In genomic region chr10:94084344-94084743, GRCh38 we compare ENCODE assay signal across 34 cellular contexts.
"Had no signal": no experiment of that assay in that cellular context is flagged by ENCODE, and none has a peak within 500 bp of the region (broad histone marks: within the 10 kb centered on the region; RNA-seq: fewer than 3 reads in every experiment).

No MANE protein-coding gene starts in this region.

- H3K36me3 Mint-ChIP-seq: activated naive CD4-positive, alpha-beta T cell treated with anti-CD3 and anti-CD28 coated beads, Interleukin-2, amount 50 U/mL, for 24 hours; activated naive CD8-positive, alpha-beta T cell treated with anti-CD3 and anti-CD28 coated beads for 36 hours had no signal

- H3K27ac Mint-ChIP-seq: activated B cell treated with CpG ODN at 0.5 μM for 24 hours; activated CD8-positive, alpha-beta T cell treated with anti-CD3 and anti-CD28 coated beads for 36 hours; activated naive CD4-positive, alpha-beta T cell treated with anti-CD3 and anti-CD28 coated beads for 36 hours; activated naive CD4-positive, alpha-beta T cell treated with anti-CD3 and anti-CD28 coated beads, Interleukin-2, amount 50 U/mL, for 24 hours; activated naive CD8-positive, alpha-beta T cell treated with anti-CD3 and anti-CD28 coated beads for 36 hours; activated naive CD8-positive, alpha-beta T cell treated with anti-CD3 and anti-CD28 coated beads, Interleukin-2, amount 50 U/mL, for 24 hours; activated T-helper 17 cell treated with anti-CD3 and anti-CD28 coated beads, Interleukin-2, amount 50 U/mL, for 72 hours; T-helper 17 cell; T-helper 2 cell treated with Interferon-gamma antibody and Interleukin-4, amounts not matched to agents 5 μg/mL and 100 μg/mL, for 36 hours had no signal

- H3K36me3 ChIP-seq: adrenal gland, breast epithelium, cardiac muscle cell, colonic mucosa, gastrocnemius medialis, heart left ventricle, WERI-Rb-1 had no signal

- ATAC-seq: activated CD4-positive, CD25-positive, alpha-beta regulatory T cell treated with anti-CD3 and anti-CD28 coated beads, Interleukin-2, amount 50 U/mL, for 24 hours; activated CD8-positive, alpha-beta T cell treated with anti-CD3 and anti-CD28 coated beads for 36 hours; activated naive CD8-positive, alpha-beta T cell treated with anti-CD3 and anti-CD28 coated beads, Interleukin-2, amount 50 U/mL, for 24 hours; activated T-cell treated with anti-CD3 and anti-CD28 coated beads, Interleukin-2, amount 50 U/mL, for 4 hours; activated T-helper 17 cell treated with anti-CD3 and anti-CD28 coated beads, Interleukin-2, amount 50 U/mL, for 72 hours; esophagus mucosa; foreskin keratinocyte; gastrocnemius medialis; heart left ventricle; T-helper 17 cell had no signal

- H3K4me1 Mint-ChIP-seq: activated B cell treated with CpG ODN at 0.5 μM for 24 hours; activated naive CD4-positive, alpha-beta T cell treated with anti-CD3 and anti-CD28 coated beads, Interleukin-2, amount 50 U/mL, for 24 hours; activated naive CD8-positive, alpha-beta T cell treated with anti-CD3 and anti-CD28 coated beads for 36 hours; activated naive CD8-positive, alpha-beta T cell treated with anti-CD3 and anti-CD28 coated beads, Interleukin-2, amount 50 U/mL, for 24 hours; activated T-helper 17 cell treated with anti-CD3 and anti-CD28 coated beads, Interleukin-2, amount 50 U/mL, for 72 hours had no signal

- H3K9me3 ChIP-seq: adrenal gland, colonic mucosa had no signal

- H3K27ac ChIP-seq: adrenal gland, breast epithelium, cardiac muscle cell, colonic mucosa, foreskin keratinocyte, gastrocnemius medialis, heart left ventricle, WERI-Rb-1 had no signal

- H3K27me3 ChIP-seq: adrenal gland, breast epithelium, cardiac muscle cell, colonic mucosa, gastrocnemius medialis, heart left ventricle had no signal

- H3K4me3 ChIP-seq: adrenal gland, breast epithelium, cardiac muscle cell, colonic mucosa, gastrocnemius medialis, heart left ventricle had no signal

- DNase-seq: activated B cell treated with CpG ODN at 0.5 μM for 24 hours; activated CD4-positive, alpha-beta T cell treated with anti-CD3 and anti-CD28 coated beads for 48 hours; activated CD4-positive, alpha-beta T cell treated with anti-CD3 and anti-CD28 coated beads, Interleukin-2, amount 50 U/mL, for 1 hour; activated CD4-positive, alpha-beta T cell treated with anti-CD3 and anti-CD28 coated beads, Interleukin-2, amount 50 U/mL, for 48 hours; activated CD8-positive, alpha-beta memory T cell treated with anti-CD3 and anti-CD28 coated beads for 24 hours; activated CD8-positive, alpha-beta T cell treated with anti-CD3 and anti-CD28 coated beads for 36 hours; activated effector memory CD4-positive, alpha-beta T cell treated with Interleukin-2 at 50 U/mL for 16 hours; activated naive CD4-positive, alpha-beta T cell treated with anti-CD3 and anti-CD28 coated beads for 36 hours; activated naive CD8-positive, alpha-beta T cell treated with anti-CD3 and anti-CD28 coated beads for 36 hours; activated naive CD8-positive, alpha-beta T cell treated with anti-CD3 and anti-CD28 coated beads, Interleukin-2, amount 50 U/mL, for 24 hours; activated T-cell treated with anti-CD3 and anti-CD28 coated beads, Interleukin-2, amount 50 U/mL, for 4 hours; adrenal gland; amygdala; aorta; central memory CD4-positive, alpha-beta T cell; cerebellar nuclear complex; colonic mucosa; effector CD8-positive, alpha-beta T cell; foreskin keratinocyte; gastrocnemius medialis; glutamatergic neuron; heart left ventricle; T-helper 1 cell; T-helper 17 cell; T1000; WERI-Rb-1 had no signal

- H3K27me3 Mint-ChIP-seq: activated B cell treated with CpG ODN at 0.5 μM for 24 hours; activated CD8-positive, alpha-beta T cell treated with anti-CD3 and anti-CD28 coated beads for 36 hours; activated naive CD8-positive, alpha-beta T cell treated with anti-CD3 and anti-CD28 coated beads, Interleukin-2, amount 50 U/mL, for 24 hours had no signal

- H3K9me3 Mint-ChIP-seq: activated naive CD4-positive, alpha-beta T cell treated with anti-CD3 and anti-CD28 coated beads for 36 hours; activated T-helper 17 cell treated with anti-CD3 and anti-CD28 coated beads, Interleukin-2, amount 50 U/mL, for 72 hours; T-helper 2 cell treated with Interferon-gamma antibody and Interleukin-4, amounts not matched to agents 5 μg/mL and 100 μg/mL, for 36 hours had no signal

- H3K4me3 Mint-ChIP-seq: activated B cell treated with CpG ODN at 0.5 μM for 24 hours; activated CD8-positive, alpha-beta T cell treated with anti-CD3 and anti-CD28 coated beads for 36 hours; activated naive CD4-positive, alpha-beta T cell treated with anti-CD3 and anti-CD28 coated beads for 36 hours; activated naive CD4-positive, alpha-beta T cell treated with anti-CD3 and anti-CD28 coated beads, Interleukin-2, amount 50 U/mL, for 24 hours; activated naive CD8-positive, alpha-beta T cell treated with anti-CD3 and anti-CD28 coated beads for 36 hours; activated naive CD8-positive, alpha-beta T cell treated with anti-CD3 and anti-CD28 coated beads, Interleukin-2, amount 50 U/mL, for 24 hours; activated T-cell treated with anti-CD3 and anti-CD28 coated beads, Interleukin-2, amount 50 U/mL, for 4 hours; activated T-helper 17 cell treated with anti-CD3 and anti-CD28 coated beads, Interleukin-2, amount 50 U/mL, for 72 hours; brain; T-helper 17 cell; T-helper 2 cell treated with Interferon-gamma antibody and Interleukin-4, amounts not matched to agents 5 μg/mL and 100 μg/mL, for 36 hours had no signal

- H3K4me1 ChIP-seq: breast epithelium, colonic mucosa, foreskin keratinocyte, gastrocnemius medialis had no signal
